ENCODE assay signal across 8 cellular contexts in genomic region chr1:110554871-110555801, GRCh38. TPM values are rescaled to one million over a fixed set of nuclear protein-coding genes. Genes with fewer than 3 reads are reported as not detected.
A peak's percentile ranks its signal among the peaks of the same experiment; 100 is the strongest.
DNase-seq lines count a peak whose midpoint lies in the region; ATAC-seq and TF ChIP-seq lines count a peak whose summit lies in the region.

No MANE protein-coding gene starts in this region.

- WGBS in suprapubic skin = 14% methylated on average over 36 of the region's 53 CpGs

- no peak for TF ChIP-seq POLR2A in suprapubic skin (IDR thresholded peaks at IDR 0.05)

- H3K27me3 ChIP-seq in suprapubic skin = peaks cover 70% of the 10 kb centered on the region

- TF ChIP-seq CTCF in foreskin fibroblast (IDR thresholded peaks at IDR 0.05; ENCODE audit: low read depth, low read length) (peak; percentile 38), suprapubic skin (IDR thresholded peaks at IDR 0.05) (peak; percentile 22 to 68)

- H3K27ac ChIP-seq in suprapubic skin = peak overlapping the region; percentile 43

- H3K4me3 ChIP-seq in foreskin fibroblast (ENCODE audit: low read depth in 1 of 2, low read length in 2 of 2) (peak overlapping the region in 1 of 2 donors; percentile 3), suprapubic skin (peak overlapping the region; percentile 43)

- DNase-seq in Daoy (ENCODE audit: low read depth) (peak; percentile 77), NCI-H146 treated with DMSO at 0.1 percent for 48 hours (lab: John Stamatoyannopoulos, UW; ENCODE audit: unreplicated experiment) (peak; percentile 55), foreskin fibroblast (peak; percentile 16 to 61), occipital lobe (lab: John Stamatoyannopoulos, UW) (peak; percentile 64), suprapubic skin (ENCODE audit: low spot score in 2 of 2) (no peak), NCI-H446 treated with DMSO at 0.1 percent for 48 hours (lab: John Stamatoyannopoulos, UW) (no peak)
- peak; percentile 20 to 44 for DNase-seq in activated T-helper 1 cell treated with anti-CD3 and anti-CD28 coated beads, Interleukin-2, amount 50 U/mL, for 16 hours (ENCODE audit: low read depth in 1 of 2, low spot score in 1 of 2)

- H3K9me3 ChIP-seq in suprapubic skin = no peaks in the 10 kb centered on the region

- TF ChIP-seq EP300 in suprapubic skin (IDR thresholded peaks at IDR 0.05) = no peak

- peaks cover 12% of the 10 kb centered on the region for H3K4me1 ChIP-seq in suprapubic skin

- H3K36me3 ChIP-seq in suprapubic skin = no peaks in the 10 kb centered on the region

- no peak for ATAC-seq in GM21786 (IDR thresholded peaks at IDR 0.05; ENCODE audit: unreplicated experiment)

RNA-seq across cellular contexts. Expression of gene KCNA10, which starts 36.2 kb away (rescaled TPM):
- total RNA-seq in Daoy (2014; rRNA removed; shearing (Covaris generic)) = not detected in 2 replicates
- not detected for total RNA-seq in occipital lobe
- total RNA-seq in suprapubic skin = not detected

RNA-seq across cellular contexts. Expression of gene KCNA2, which starts 51.0 kb away (rescaled TPM):
- total RNA-seq in Daoy (2014; rRNA removed; shearing (Covaris generic)) = 0.15 and 0.17 TPM in 2 replicates
- total RNA-seq in occipital lobe = 7.0 TPM
- total RNA-seq in suprapubic skin = under 1 TPM; 0.34 to 0.97 (median 0.54) TPM

Comparison
In these comparisons a context has a peak if more than half of its experiments do, and no peak if none do; other contexts are left out.
1. DNase-seq: peak in Daoy (single experiment), NCI-H146 treated with DMSO at 0.1 percent for 48 hours (single experiment), activated T-helper 1 cell treated with anti-CD3 and anti-CD28 coated beads, Interleukin-2, amount 50 U/mL, for 16 hours (2 of 2), foreskin fibroblast (2 of 2) and occipital lobe (single experiment); none in suprapubic skin (0 of 2) and NCI-H446 treated with DMSO at 0.1 percent for 48 hours (single experiment).